In genomic region chr15:78065284-78065872, GRCh38 we compare ENCODE assay signal across 1 cellular context.
TF ChIP-seq lines count a peak whose summit lies in the region.

No MANE protein-coding gene starts in this region.

TF ChIP-seq in HepG2, 621 proteins besides CTCF, POLR2A, EP300 and RAD21 (continued from another document and continues in another):
- TF ChIP-seq ZNF691 (CRISPR knock-in tag; IDR thresholded peaks at IDR 0.05; ENCODE audit: borderline replicate concordance, low read depth) (peak; percentile 80; the same call in 1 of the 2 replicates), ZNF775 (CRISPR knock-in tag; IDR thresholded peaks at IDR 0.05; ENCODE audit: borderline replicate concordance) (peak; percentile 80; the same call in 1 of the 2 replicates), KLF9 (CRISPR knock-in tag; IDR thresholded peaks at IDR 0.05; ENCODE audit: low read depth) (0 out of 2 replicates have a peak, but pooled peaks have one; percentile 37), KDM1A (CRISPR knock-in tag; IDR thresholded peaks at IDR 0.05) (peak; percentile 80), NCOA5 (CRISPR knock-in tag; IDR thresholded peaks at IDR 0.05) (no peak), RBAK (CRISPR knock-in tag; IDR thresholded peaks at IDR 0.05) (peak; percentile 88), ZSCAN29 (CRISPR knock-in tag; conservative IDR thresholded peaks at IDR 0.05) (peak; percentile 92), FOXO1 (CRISPR knock-in tag; IDR thresholded peaks at IDR 0.05) (peak; percentile 96), ATF5 (CRISPR knock-in tag; IDR thresholded peaks at IDR 0.05; ENCODE audit: low read depth) (no peak; the same call in 1 of the 2 replicates), PCBP2 (optimal IDR thresholded peaks at IDR 0.05; ENCODE audit: low read depth, low read length, poor library complexity, severe bottlenecking) (no peak), IRF1 (CRISPR knock-in tag; IDR thresholded peaks at IDR 0.05; ENCODE audit: low read depth) (peak; percentile 97), ZNF24 (IDR thresholded peaks at IDR 0.05) (peak; percentile 45; the same call in 1 of the 2 replicates), SETDB1 (CRISPR knock-in tag; IDR thresholded peaks at IDR 0.05; ENCODE audit: borderline replicate concordance) (no peak), FOXA1 (IDR thresholded peaks at IDR 0.05) (no peak), FOXA1 (CRISPR knock-in tag; IDR thresholded peaks at IDR 0.05) (peak; percentile 77), ATF7-NPFF (CRISPR knock-in tag; IDR thresholded peaks at IDR 0.05; ENCODE audit: low read depth) (no peak), ATRX (CRISPR knock-in tag; IDR thresholded peaks at IDR 0.05; ENCODE audit: borderline replicate concordance) (no peak), ZNF235 (CRISPR knock-in tag; IDR thresholded peaks at IDR 0.05; ENCODE audit: borderline replicate concordance) (no peak), NFATC3 (CRISPR knock-in tag; IDR thresholded peaks at IDR 0.05) (no peak; the same call in 1 of the 2 replicates), SNAI1 (CRISPR knock-in tag; IDR thresholded peaks at IDR 0.05; ENCODE audit: borderline replicate concordance) (no peak), ELF1 (CRISPR knock-in tag; IDR thresholded peaks at IDR 0.05) (peak; percentile 55; the same call in 1 of the 2 replicates), ZNF234 (CRISPR knock-in tag; conservative IDR thresholded peaks at IDR 0.05) (no peak), SALL1 (CRISPR knock-in tag; IDR thresholded peaks at IDR 0.05) (peak; percentile 99), HIVEP1 (CRISPR knock-in tag; IDR thresholded peaks at IDR 0.05) (peak; percentile 83), GRHL1 (CRISPR knock-in tag; conservative IDR thresholded peaks at IDR 0.05) (no peak), CENPX (CRISPR knock-in tag; IDR thresholded peaks at IDR 0.05) (no peak), KDM5B (CRISPR knock-in tag; IDR thresholded peaks at IDR 0.05; ENCODE audit: borderline replicate concordance) (peak; percentile 55; the same call in 1 of the 2 replicates), MTF2 (CRISPR knock-in tag; IDR thresholded peaks at IDR 0.05; ENCODE audit: borderline replicate concordance) (no peak), NFIC (IDR thresholded peaks at IDR 0.05; ENCODE audit: low read length) (peak; percentile 71), ZNF281 (CRISPR knock-in tag; IDR thresholded peaks at IDR 0.05; ENCODE audit: borderline replicate concordance) (peak; percentile 44; the same call in 1 of the 2 replicates), PBX3 (CRISPR knock-in tag; IDR thresholded peaks at IDR 0.05; ENCODE audit: borderline replicate concordance) (no peak), FIP1L1 (IDR thresholded peaks at IDR 0.05; ENCODE audit: borderline replicate concordance, insufficient read depth, low read depth, low read length) (no peak), CCAR2 (optimal IDR thresholded peaks at IDR 0.05; ENCODE audit: low read depth, low read length) (peak; percentile 81), ZNF850 (CRISPR knock-in tag; conservative IDR thresholded peaks at IDR 0.05) (no peak), ZNF142 (CRISPR knock-in tag; IDR thresholded peaks at IDR 0.05) (no peak)
- TF ChIP-seq, protein P1, sequence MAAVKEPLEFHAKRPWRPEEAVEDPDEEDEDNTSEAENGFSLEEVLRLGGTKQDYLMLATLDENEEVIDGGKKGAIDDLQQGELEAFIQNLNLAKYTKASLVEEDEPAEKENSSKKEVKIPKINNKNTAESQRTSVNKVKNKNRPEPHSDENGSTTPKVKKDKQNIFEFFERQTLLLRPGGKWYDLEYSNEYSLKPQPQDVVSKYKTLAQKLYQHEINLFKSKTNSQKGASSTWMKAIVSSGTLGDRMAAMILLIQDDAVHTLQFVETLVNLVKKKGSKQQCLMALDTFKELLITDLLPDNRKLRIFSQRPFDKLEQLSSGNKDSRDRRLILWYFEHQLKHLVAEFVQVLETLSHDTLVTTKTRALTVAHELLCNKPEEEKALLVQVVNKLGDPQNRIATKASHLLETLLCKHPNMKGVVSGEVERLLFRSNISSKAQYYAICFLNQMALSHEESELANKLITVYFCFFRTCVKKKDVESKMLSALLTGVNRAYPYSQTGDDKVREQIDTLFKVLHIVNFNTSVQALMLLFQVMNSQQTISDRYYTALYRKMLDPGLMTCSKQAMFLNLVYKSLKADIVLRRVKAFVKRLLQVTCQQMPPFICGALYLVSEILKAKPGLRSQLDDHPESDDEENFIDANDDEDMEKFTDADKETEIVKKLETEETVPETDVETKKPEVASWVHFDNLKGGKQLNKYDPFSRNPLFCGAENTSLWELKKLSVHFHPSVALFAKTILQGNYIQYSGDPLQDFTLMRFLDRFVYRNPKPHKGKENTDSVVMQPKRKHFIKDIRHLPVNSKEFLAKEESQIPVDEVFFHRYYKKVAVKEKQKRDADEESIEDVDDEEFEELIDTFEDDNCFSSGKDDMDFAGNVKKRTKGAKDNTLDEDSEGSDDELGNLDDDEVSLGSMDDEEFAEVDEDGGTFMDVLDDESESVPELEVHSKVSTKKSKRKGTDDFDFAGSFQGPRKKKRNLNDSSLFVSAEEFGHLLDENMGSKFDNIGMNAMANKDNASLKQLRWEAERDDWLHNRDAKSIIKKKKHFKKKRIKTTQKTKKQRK (IDR thresholded peaks at IDR 0.05; ENCODE audit: low read length): no peak
- TF ChIP-seq, protein P2, sequence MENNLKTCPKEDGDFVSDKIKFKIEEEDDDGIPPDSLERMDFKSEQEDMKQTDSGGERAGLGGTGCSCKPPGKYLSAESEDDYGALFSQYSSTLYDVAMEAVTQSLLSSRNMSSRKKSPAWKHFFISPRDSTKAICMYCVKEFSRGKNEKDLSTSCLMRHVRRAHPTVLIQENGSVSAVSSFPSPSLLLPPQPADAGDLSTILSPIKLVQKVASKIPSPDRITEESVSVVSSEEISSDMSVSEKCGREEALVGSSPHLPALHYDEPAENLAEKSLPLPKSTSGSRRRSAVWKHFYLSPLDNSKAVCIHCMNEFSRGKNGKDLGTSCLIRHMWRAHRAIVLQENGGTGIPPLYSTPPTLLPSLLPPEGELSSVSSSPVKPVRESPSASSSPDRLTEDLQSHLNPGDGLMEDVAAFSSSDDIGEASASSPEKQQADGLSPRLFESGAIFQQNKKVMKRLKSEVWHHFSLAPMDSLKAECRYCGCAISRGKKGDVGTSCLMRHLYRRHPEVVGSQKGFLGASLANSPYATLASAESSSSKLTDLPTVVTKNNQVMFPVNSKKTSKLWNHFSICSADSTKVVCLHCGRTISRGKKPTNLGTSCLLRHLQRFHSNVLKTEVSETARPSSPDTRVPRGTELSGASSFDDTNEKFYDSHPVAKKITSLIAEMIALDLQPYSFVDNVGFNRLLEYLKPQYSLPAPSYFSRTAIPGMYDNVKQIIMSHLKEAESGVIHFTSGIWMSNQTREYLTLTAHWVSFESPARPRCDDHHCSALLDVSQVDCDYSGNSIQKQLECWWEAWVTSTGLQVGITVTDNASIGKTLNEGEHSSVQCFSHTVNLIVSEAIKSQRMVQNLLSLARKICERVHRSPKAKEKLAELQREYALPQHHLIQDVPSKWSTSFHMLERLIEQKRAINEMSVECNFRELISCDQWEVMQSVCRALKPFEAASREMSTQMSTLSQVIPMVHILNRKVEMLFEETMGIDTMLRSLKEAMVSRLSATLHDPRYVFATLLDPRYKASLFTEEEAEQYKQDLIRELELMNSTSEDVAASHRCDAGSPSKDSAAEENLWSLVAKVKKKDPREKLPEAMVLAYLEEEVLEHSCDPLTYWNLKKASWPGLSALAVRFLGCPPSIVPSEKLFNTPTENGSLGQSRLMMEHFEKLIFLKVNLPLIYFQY (CRISPR knock-in tag; IDR thresholded peaks at IDR 0.05; ENCODE audit: borderline replicate concordance): peak; percentile 95; the same call in 1 of the 2 replicates
